23 cellular contexts compared by ENCODE assay signal in the genomic region with DNA sequence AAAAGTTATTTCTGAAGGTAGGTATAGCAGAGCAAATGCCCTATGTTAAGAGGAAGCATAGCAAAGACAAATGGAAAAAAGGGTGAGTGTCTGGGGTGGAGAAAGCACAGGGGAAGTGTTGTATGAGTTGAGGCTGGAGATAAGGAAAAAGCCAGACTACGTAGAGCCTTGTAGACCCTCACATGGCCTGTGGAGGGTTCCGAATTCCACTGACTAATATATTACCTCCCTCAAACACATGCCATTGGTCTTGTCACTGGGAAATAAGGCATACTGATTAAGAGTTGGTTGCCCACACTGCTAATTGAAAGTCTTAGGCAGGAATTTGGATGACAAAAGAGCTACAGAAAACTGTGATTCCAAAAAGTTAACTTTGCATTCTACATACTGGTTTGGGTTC.
DNase-seq lines count a peak whose midpoint lies in the region; FAIRE-seq and TF ChIP-seq lines count a peak whose summit lies in the region.
"Had no signal": no experiment of that assay in that cellular context is flagged by ENCODE, and none has a peak within 500 bp of the region (broad histone marks: within the 10 kb centered on the region; RNA-seq: fewer than 3 reads in every experiment).

No MANE protein-coding gene starts in this region.

- no peak overlapping the region for H2BK5ac ChIP-seq in H9 (ENCODE audit: insufficient read length, low read length)
- no peak overlapping the region for H2BK5ac ChIP-seq in H1 (ENCODE audit: low read depth, low read length)
- H2BK5ac ChIP-seq in mesendoderm (ENCODE audit: low read length), result no peak overlapping the region

- H2BK15ac ChIP-seq in H9 (ENCODE audit: low read depth, low read length) (no peak overlapping the region), H1 (ENCODE audit: low read length) (no peak overlapping the region), mesendoderm (replicated peaks; ENCODE audit: low read depth) (no peak overlapping the region)

- no CpG with 5 or more reads among the region's 2 CpGs for WGBS in H9 (ENCODE audit: extremely low coverage, insufficient read length, low lambda C conversion rate)
- 63% methylated on average over 2 of the region's 2 CpGs; no CpG with 5 or more reads in 1 of the 2 experiments for WGBS in H1 (ENCODE audit: extremely low coverage in 1 of 2, insufficient coverage in 1 of 2, insufficient read length in 1 of 2, insufficient replicate concordance in 2 of 2, low coverage in 1 of 2, low lambda C conversion rate in 2 of 2, missing lambda C conversion rate in 1 of 2), 2 experiments
- WGBS in mesendoderm (ENCODE audit: extremely low coverage, insufficient coverage, low lambda C conversion rate), result no CpG with 5 or more reads among the region's 2 CpGs
- WGBS in small intestine, 3 donors, result 85 to 98% (median 94%) methylated on average over 2 of the region's 2 CpGs

- H3K79me1 ChIP-seq in H9 (ENCODE audit: insufficient read depth, low read depth, low read length, poor library complexity, severe bottlenecking) (no peaks in the 10 kb centered on the region), H1 (ENCODE audit: low read depth, low read length) (no peaks in the 10 kb centered on the region), mesendoderm (ENCODE audit: low read length) (no peaks in the 10 kb centered on the region)

- no peak overlapping the region for H4K91ac ChIP-seq in H9 (ENCODE audit: insufficient read length, low read depth, low read length)
- no peak overlapping the region for H4K91ac ChIP-seq in H1 (replicated peaks; ENCODE audit: insufficient read length, low read length)

- TF ChIP-seq POLR2A in H1 (IDR thresholded peaks at IDR 0.05; ENCODE audit: control extremely low read depth in 1 of 2, low read depth in 2 of 2, low read length in 2 of 2) (no peak), erythroblast (IDR thresholded peaks at IDR 0.05; ENCODE audit: low read length) (no peak)

- H3K56ac ChIP-seq in H9 (ENCODE audit: insufficient read length, low read depth, low read length) (no peak overlapping the region), H1 (replicated peaks; ENCODE audit: insufficient read length, low read depth, low read length) (no peak overlapping the region), mesendoderm (ENCODE audit: low read length) (no peak overlapping the region)

- no peak overlapping the region for H3K18ac ChIP-seq in H9 (ENCODE audit: insufficient read length, low read depth, low read length)
- H3K18ac ChIP-seq in H1 (ENCODE audit: extremely low read depth, low read length), result no peak overlapping the region
- no peak overlapping the region for H3K18ac ChIP-seq in mesendoderm (ENCODE audit: low read length)

- TF ChIP-seq EP300 in H1 (IDR thresholded peaks at IDR 0.05; ENCODE audit: borderline replicate concordance in 1 of 2, low read depth in 2 of 2, low read length in 2 of 2), result no peak

- H3K4me3 ChIP-seq in H1 (ENCODE audit: extremely low read depth in 1 of 4, insufficient read depth in 2 of 4, low read depth in 3 of 4, low read length in 4 of 4) (no peak overlapping the region), mesendoderm (ENCODE audit: low read length) (no peak overlapping the region), small intestine (ENCODE audit: low read depth in 1 of 2, low read length in 2 of 2) (no peak overlapping the region)
- H3K4me3 ChIP-seq: A549; BLaER1 treated with 17β-estradiol and CSF1 and Interleukin-3, amounts not matched to agents 10 nM and 100 nM; GM12878; HAP-1 had no signal

- peaks cover 3% of the 10 kb centered on the region for H3K4me1 ChIP-seq in H9 (ENCODE audit: insufficient read depth, low read length)
- peaks cover 0 to 3% (median 0%) of the 10 kb centered on the region in 4 experiments; a peak in 2 of 7 replicates for H3K4me1 ChIP-seq in H1 (replicated peaks in 1 of 4; ENCODE audit: control insufficient read depth in 3 of 4, insufficient read depth in 4 of 4, low read length in 3 of 4)
- no peaks in the 10 kb centered on the region for H3K4me1 ChIP-seq in mesendoderm (ENCODE audit: control insufficient read depth, low read depth, low read length)
- no peaks in the 10 kb centered on the region for H3K4me1 ChIP-seq in small intestine (ENCODE audit: control insufficient read depth in 2 of 2, insufficient read depth in 1 of 2, low read depth in 1 of 2, low read length in 1 of 2)
- H3K4me1 ChIP-seq: A549; BLaER1 treated with 17β-estradiol and CSF1 and Interleukin-3, amounts not matched to agents 10 nM and 100 nM; Caco-2; HAP-1 had no signal

- no peak overlapping the region for H4K5ac ChIP-seq in H9 (ENCODE audit: insufficient read length, low read depth, low read length)
- H4K5ac ChIP-seq in H1 (ENCODE audit: insufficient read length, low read depth, low read length), result no peak overlapping the region
- H4K5ac ChIP-seq in mesendoderm (ENCODE audit: low read length), result no peak overlapping the region

- no peak overlapping the region for H2AK5ac ChIP-seq in H9 (ENCODE audit: insufficient read length, low read length)
- no peak overlapping the region for H2AK5ac ChIP-seq in H1 (ENCODE audit: low read depth, low read length)
- H2AK5ac ChIP-seq in mesendoderm (ENCODE audit: low read length), result no peak overlapping the region

- H3K27ac ChIP-seq in H9 (ENCODE audit: insufficient read length, low read depth, low read length) (no peak overlapping the region), H1 (ENCODE audit: low read depth, low read length) (no peak overlapping the region), mesendoderm (ENCODE audit: low read depth, low read length) (no peak overlapping the region), small intestine (ENCODE audit: low read depth in 1 of 2, low read length in 1 of 2) (no peak overlapping the region)
- H3K27ac ChIP-seq: A549; BLaER1 treated with 17β-estradiol and CSF1 and Interleukin-3, amounts not matched to agents 10 nM and 100 nM had no signal

- no peaks in the 10 kb centered on the region for H3K9me3 ChIP-seq in H9 (ENCODE audit: control insufficient read depth, low read depth, low read length)
- no peaks in the 10 kb centered on the region for H3K9me3 ChIP-seq in H1 (ENCODE audit: insufficient read depth in 2 of 2, low read depth in 1 of 2, low read length in 1 of 2)
- H3K9me3 ChIP-seq in small intestine (ENCODE audit: control insufficient read depth, low read depth), result no peaks in the 10 kb centered on the region
- H3K9me3 ChIP-seq: A549; BE2C; BLaER1 treated with 17β-estradiol and CSF1 and Interleukin-3, amounts not matched to agents 10 nM and 100 nM; Caco-2; HAP-1 had no signal

- no peak overlapping the region for H2BK120ac ChIP-seq in H9 (ENCODE audit: low read depth, low read length, poor library complexity, severe bottlenecking)
- no peak overlapping the region for H2BK120ac ChIP-seq in H1 (replicated peaks; ENCODE audit: low read depth, low read length)
- no peak overlapping the region for H2BK120ac ChIP-seq in mesendoderm (ENCODE audit: low read depth, low read length)

- H3K9ac ChIP-seq in H9 (ENCODE audit: extremely low read depth, insufficient read length, low read length) (no peak overlapping the region), H1 (replicated peaks in 1 of 4; ENCODE audit: extremely low read depth in 1 of 4, low read depth in 3 of 4, low read length in 3 of 4) (no peak overlapping the region), mesendoderm (ENCODE audit: low read length) (no peak overlapping the region)
- H3K9ac ChIP-seq: BLaER1 treated with 17β-estradiol and CSF1 and Interleukin-3, amounts not matched to agents 10 nM and 100 nM had no signal

- H3K36me3 ChIP-seq in H1 (ENCODE audit: control insufficient read depth in 2 of 4, insufficient read depth in 4 of 4, low read length in 3 of 4) (no peaks in the 10 kb centered on the region), mesendoderm (ENCODE audit: control insufficient read depth, insufficient read depth, low read length) (no peaks in the 10 kb centered on the region), small intestine (ENCODE audit: control insufficient read depth in 2 of 2, insufficient read depth in 2 of 2, low read length in 2 of 2) (no peaks in the 10 kb centered on the region)
- H3K36me3 ChIP-seq: BE2C; BLaER1 treated with 17β-estradiol and CSF1 and Interleukin-3, amounts not matched to agents 10 nM and 100 nM; HAP-1 had no signal

- CTCF ChIA-PET in H1 (lab: Charles Lee; ENCODE audit: partially characterized antibody), result interaction anchor here (1.0 to 1.6 kb wide), 3 partner anchors 10 to 424 kb away, joined by 3 to 4 read pairs (median 3); no protein-coding TSS in a partner anchor

- H3K36me3 Mint-ChIP-seq in H9 (ENCODE audit: insufficient read depth in 1 of 3, low read depth in 3 of 3), result no peaks in the 10 kb centered on the region
- H3K36me3 Mint-ChIP-seq: CD14-positive monocyte; CD4-positive, alpha-beta memory T cell had no signal

- peaks cover 10 to 13% of the 10 kb centered on the region in 2 experiments for H3K4me1 Mint-ChIP-seq in H9
- H3K4me1 Mint-ChIP-seq: CD14-positive monocyte had no signal

- H2BK12ac ChIP-seq in H9 (ENCODE audit: insufficient read length, low read depth, low read length), result no peak overlapping the region
- H2BK12ac ChIP-seq in H1 (ENCODE audit: low read depth, low read length), result no peak overlapping the region

- H3K23me2 ChIP-seq in H9 (ENCODE audit: insufficient read length, low read depth, low read length, poor library complexity, severe bottlenecking) (no peaks in the 10 kb centered on the region), H1 (ENCODE audit: low read depth, low read length) (no peaks in the 10 kb centered on the region)

- TF ChIP-seq CTCF in H9 (conservative IDR thresholded peaks at IDR 0.05), result no peak
- no peak for TF ChIP-seq CTCF in H1 (IDR thresholded peaks at IDR 0.05; ENCODE audit: control extremely low read depth in 1 of 3, insufficient read depth in 1 of 3, low read depth in 1 of 3, low read length in 3 of 3)

- H3K4me3 Mint-ChIP-seq in H9, result no peak overlapping the region
- H3K4me3 Mint-ChIP-seq: HFFc6 had no signal

- no peak overlapping the region for H3K4me2 ChIP-seq in H9 (ENCODE audit: insufficient read depth, insufficient read length, low read length)
- H3K4me2 ChIP-seq in H1 (ENCODE audit: insufficient read depth in 1 of 2, low read depth in 2 of 2, low read length in 2 of 2), result no peak overlapping the region; a peak in 1 of 4 replicates
- H3K4me2 ChIP-seq in mesendoderm (ENCODE audit: low read length), result no peak overlapping the region
- H3K4me2 ChIP-seq: A549; BLaER1 treated with 17β-estradiol and CSF1 and Interleukin-3, amounts not matched to agents 10 nM and 100 nM had no signal

- no peaks in the 10 kb centered on the region for H3K27me3 ChIP-seq in H9 (ENCODE audit: insufficient read depth, low read length)
- H3K27me3 ChIP-seq in H1 (replicated peaks in 1 of 4; ENCODE audit: control insufficient read depth in 3 of 4, extremely low read depth in 1 of 4, insufficient read depth in 3 of 4, low read length in 3 of 4), result no peaks in the 10 kb centered on the region
- no peaks in the 10 kb centered on the region for H3K27me3 ChIP-seq in mesendoderm (ENCODE audit: insufficient read depth, low read length, poor library complexity)
- H3K27me3 ChIP-seq in small intestine (ENCODE audit: control insufficient read depth in 2 of 2, insufficient read depth in 2 of 2, low read length in 2 of 2), result no peaks in the 10 kb centered on the region
- H3K27me3 ChIP-seq: BE2C; BLaER1 treated with 17β-estradiol and CSF1 and Interleukin-3, amounts not matched to agents 10 nM and 100 nM had no signal

- POLR2A ChIA-PET in H1 (lab: Charles Lee; ENCODE audit: partially characterized antibody), result no interaction called here

- peak overlapping the region in 2 of 3 experiments; percentile 27 to 29; a peak in 2 of 7 replicates for H3K27ac Mint-ChIP-seq in H9
- H3K27ac Mint-ChIP-seq: CD14-positive monocyte; CD4-positive, alpha-beta memory T cell; HFFc6 had no signal

- no peak overlapping the region for H3K23ac ChIP-seq in H9 (ENCODE audit: insufficient read length, low read depth, low read length)
- no peak overlapping the region for H3K23ac ChIP-seq in H1 (ENCODE audit: insufficient read length)
- H3K23ac ChIP-seq in mesendoderm (ENCODE audit: low read length), result no peak overlapping the region

- no peak overlapping the region for H3T11ph ChIP-seq in H9 (ENCODE audit: low read length)

- no peaks in the 10 kb centered on the region for H3K79me2 ChIP-seq in H9 (ENCODE audit: insufficient read depth, low read length)
- no peaks in the 10 kb centered on the region for H3K79me2 ChIP-seq in H1 (ENCODE audit: control insufficient read depth in 1 of 2, insufficient read depth in 2 of 2, low read length in 2 of 2)
- no peaks in the 10 kb centered on the region for H3K79me2 ChIP-seq in mesendoderm (ENCODE audit: control insufficient read depth, insufficient read depth, low read length)

- TF ChIP-seq RAD21 in H1 (IDR thresholded peaks at IDR 0.05 in 1 of 2, conservative IDR thresholded peaks at IDR 0.05 in 1 of 2; ENCODE audit: low read depth in 2 of 2, low read length in 2 of 2), result no peak

- H3K14ac ChIP-seq in H9 (ENCODE audit: insufficient read depth, low read length) (no peak overlapping the region), H1 (ENCODE audit: insufficient read length) (no peak overlapping the region)

- H4K20me1 ChIP-seq in H9 (ENCODE audit: control insufficient read depth, insufficient read depth, insufficient read length), result no peaks in the 10 kb centered on the region
- H4K20me1 ChIP-seq in H1 (replicated peaks in 1 of 2; ENCODE audit: control insufficient read depth in 1 of 2, insufficient read depth in 2 of 2, low read length in 2 of 2), result no peaks in the 10 kb centered on the region
- H4K20me1 ChIP-seq: BLaER1 treated with 17β-estradiol and CSF1 and Interleukin-3, amounts not matched to agents 10 nM and 100 nM had no signal

- DNase-seq in ELF-1 (ENCODE audit: low read depth, low spot score) (peak; percentile 1), H9 (no peak), H1 (ENCODE audit: low read depth in 1 of 2, low spot score in 2 of 2) (no peak), mesendoderm (peak; percentile 13), COLO829 (ENCODE audit: low spot score) (no peak), small intestine (no peak), erythroblast (lab: John Stamatoyannopoulos, UW) (no peak)
- DNase-seq: 8988T; ACHN; AML-193; Caco-2; CD4-positive, alpha-beta memory T cell; DMS153; DND-41; GDM1; HFFc6 had no signal

- H2AFZ ChIP-seq in H9 (ENCODE audit: low read length) (no peak overlapping the region), H1 (ENCODE audit: low read length) (peak overlapping the region; percentile 30; the same call in 1 of the 2 replicates)

- no peaks in the 10 kb centered on the region for H3K9me3 Mint-ChIP-seq in H9
- H3K9me3 Mint-ChIP-seq: CD14-positive monocyte; CD4-positive, alpha-beta memory T cell; HFFc6 had no signal

- no peak for FAIRE-seq in H1 (lab: Jason Lieb, UNC)
- FAIRE-seq in small intestine (lab: Jason Lieb, UNC), result no peak
- FAIRE-seq: A549, GM12878, GM18507 had no signal

- H3K27me3 Mint-ChIP-seq in H9 (ENCODE audit: low read depth), result no peaks in the 10 kb centered on the region
- H3K27me3 Mint-ChIP-seq: CD4-positive, alpha-beta memory T cell had no signal

- H3K4ac ChIP-seq in H9 (ENCODE audit: low read depth, low read length) (no peak overlapping the region), H1 (replicated peaks; ENCODE audit: insufficient read length, low read depth, low read length) (no peak overlapping the region), mesendoderm (ENCODE audit: low read depth, low read length) (no peak overlapping the region)

- H2BK20ac ChIP-seq in H9 (ENCODE audit: low read depth, low read length, poor library complexity, severe bottlenecking) (no peak overlapping the region), H1 (ENCODE audit: low read length) (no peak overlapping the region)

- no peak overlapping the region for H4K8ac ChIP-seq in H9 (replicated peaks; ENCODE audit: insufficient read length, low read depth, low read length)
- no peak overlapping the region for H4K8ac ChIP-seq in H1 (ENCODE audit: extremely low read depth, insufficient read depth, low read length)
- no peak overlapping the region for H4K8ac ChIP-seq in mesendoderm (ENCODE audit: low read depth, low read length)

Comparison
In these comparisons a context has a peak if more than half of its experiments do, and no peak if none do; other contexts are left out.
1. DNase-seq: peak in ELF-1 (single experiment) and mesendoderm (single experiment); none in H9 (single experiment), H1 (0 of 2), COLO829 (single experiment), small intestine (single experiment) and erythroblast (0 of 2).